ENCODE assay signal across 8 cellular contexts in genomic region chr11:74949748-74950127, GRCh38. TPM values are rescaled to one million over a fixed set of nuclear protein-coding genes. Genes with fewer than 3 reads are reported as not detected.
DNase-seq lines count a peak whose midpoint lies in the region; ATAC-seq and TF ChIP-seq lines count a peak whose summit lies in the region.

No MANE protein-coding gene starts in this region.

- DNase-seq in Right ventricle myocardium superior (no peak), cardiac septum (ENCODE audit: low spot score) (no peak), adrenal gland (no peak), kidney tubule cell (ENCODE audit: low spot score) (peak; percentile 15), thyroid gland (peak in 1 of 2 donors; percentile 12), SKM-1 (lab: John Stamatoyannopoulos, UW; ENCODE audit: unreplicated experiment) (no peak), amygdala (lab: John Stamatoyannopoulos, UW) (no peak)

- TF ChIP-seq CTCF in adrenal gland (IDR thresholded peaks at IDR 0.05) (no peak), thyroid gland (IDR thresholded peaks at IDR 0.05) (no peak)

- H3K9me3 ChIP-seq in adrenal gland (replicated peaks in 1 of 3) (no peaks in the 10 kb centered on the region), thyroid gland (no peaks in the 10 kb centered on the region)

- H3K4me3 ChIP-seq in adrenal gland, result peak overlapping the region in 3 of 4 donors; percentile 75 to 76 (median 76)
- peak overlapping the region; percentile 42 to 68 (median 45) for H3K4me3 ChIP-seq in thyroid gland (replicated peaks in 1 of 3)

- no peaks in the 10 kb centered on the region for H3K36me3 ChIP-seq in adrenal gland (replicated peaks in 1 of 2)
- no peaks in the 10 kb centered on the region for H3K36me3 ChIP-seq in thyroid gland

- H3K27me3 ChIP-seq in adrenal gland (no peaks in the 10 kb centered on the region), thyroid gland (no peaks in the 10 kb centered on the region)

- intact Hi-C loops in Right ventricle myocardium superior (cut with DNase I) (no loop called here), cardiac septum (cut with DNase I) (no loop called here), adrenal gland (cut with DNase I) (no loop called here), thyroid gland (cut with DNase I) (no loop called here)

- ATAC-seq in Right ventricle myocardium superior (ENCODE audit: poor library complexity) (peak; percentile 8), GM19328 (IDR thresholded peaks at IDR 0.05; ENCODE audit: unreplicated experiment) (no peak)

- 1 to 2% (median 1%) methylated on average over 6 of the region's 6 CpGs for WGBS in adrenal gland, 4 donors
- 1% methylated on average over 6 of the region's 6 CpGs for WGBS in thyroid gland, 2 donors

- H3K4me1 ChIP-seq in adrenal gland (replicated peaks in 1 of 2) (peaks cover 3 to 48% of the 10 kb centered on the region in 2 donors), thyroid gland (peaks cover 11 to 12% of the 10 kb centered on the region in 2 donors)

- TF ChIP-seq POLR2A in adrenal gland (IDR thresholded peaks at IDR 0.05), result no peak
- no peak for TF ChIP-seq POLR2A in thyroid gland (IDR thresholded peaks at IDR 0.05)

- peak overlapping the region; percentile 4 to 86 (median 73) for H3K27ac ChIP-seq in adrenal gland
- H3K27ac ChIP-seq in thyroid gland, result peak overlapping the region in 2 of 3 donors; percentile 63 to 78

RNA-seq across cellular contexts. Expression of gene SPCS2, which starts 0.7 kb away (rescaled TPM):
- total RNA-seq in Right ventricle myocardium superior (98.4 TPM), cardiac septum (86.9 TPM), adrenal gland (100 to 1,000 TPM in 4 of 8 donors, 10 to 100 TPM in 4; 38.6 to 287 (median 130) TPM), thyroid gland (100 to 1,000 TPM in 2 of 4 donors, 10 to 100 TPM in 2; 53.6 to 229 (median 120) TPM)
- polyA plus RNA-seq in adrenal gland, result 100 to 1,000 TPM in 2 of 3 donors, 10 to 100 TPM in 1; 64.5 to 259 (median 149) TPM

RNA-seq across cellular contexts. Expression of gene XRRA1, which starts 0.8 kb away (rescaled TPM):
- total RNA-seq in Right ventricle myocardium superior (5.3 TPM), cardiac septum (5.2 TPM), adrenal gland (10 to 100 TPM; 10.4 to 50.2 (median 14.0) TPM), thyroid gland (10 to 100 TPM; 26.8 to 80.6 (median 39.1) TPM)
- polyA plus RNA-seq in adrenal gland, result 1 to 10 TPM; 3.1 to 7.2 (median 6.3) TPM

RNA-seq across cellular contexts. Expression of gene NEU3, which starts 39.0 kb away (rescaled TPM):
- 3.5 TPM for total RNA-seq in Right ventricle myocardium superior
- 9.3 TPM for total RNA-seq in cardiac septum
- total RNA-seq in adrenal gland, result 10 to 100 TPM; 17.7 to 34.9 (median 23.6) TPM
- polyA plus RNA-seq in adrenal gland, result 10 to 100 TPM in 2 of 3 donors, 1 to 10 TPM in 1; 8.3 to 18.2 (median 12.6) TPM
- 10 to 100 TPM in 2 of 4 donors, 1 to 10 TPM in 2; 8.1 to 13.0 (median 9.2) TPM for total RNA-seq in thyroid gland
